Comparison of ENCODE assay signal across 11 cellular contexts in the genomic region with DNA sequence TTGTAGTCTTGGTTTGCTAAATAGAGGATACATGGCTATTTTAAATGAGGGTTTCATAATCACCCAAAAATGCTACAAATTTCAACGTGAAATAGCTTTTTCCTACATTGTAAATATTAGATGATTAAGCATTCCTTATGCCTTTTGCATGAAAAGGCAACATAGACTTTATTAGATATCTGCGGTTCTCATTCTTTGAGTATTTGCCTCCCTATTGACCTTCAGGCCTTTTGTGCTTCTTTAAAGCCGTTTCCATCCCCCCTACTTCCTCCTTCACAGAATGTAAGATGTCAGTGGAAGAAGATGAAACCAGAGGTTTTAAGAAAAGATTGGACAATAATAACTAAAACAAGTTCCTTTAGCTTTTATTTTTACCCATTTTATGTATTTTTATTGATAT.
DNase-seq lines count a peak whose midpoint lies in the region; ATAC-seq lines count a peak whose summit lies in the region.
"Had no signal": no experiment of that assay in that cellular context is flagged by ENCODE, and none has a peak within 500 bp of the region (broad histone marks: within the 10 kb centered on the region; RNA-seq: fewer than 3 reads in every experiment).

No MANE protein-coding gene starts in this region.

- no peak overlapping the region for H3K4me3 ChIP-seq in Karpas-422 (ENCODE audit: low read length)
- H3K4me3 ChIP-seq: lung, SJSA1 had no signal

- H3K9me2 ChIP-seq in Karpas-422 (replicated peaks; ENCODE audit: insufficient read depth, low read length), result no peaks in the 10 kb centered on the region

- H4K20me1 ChIP-seq in Karpas-422 (ENCODE audit: insufficient read depth, low read depth, low read length), result no peaks in the 10 kb centered on the region

- peak overlapping the region; percentile 22 for H2AFZ ChIP-seq in Karpas-422 (ENCODE audit: low read length)

- peak overlapping the region; percentile 86 to 90 for H3K27ac Mint-ChIP-seq in natural killer cell treated with Interleukin-12 subunit alpha and Interleukin-12 subunit beta and Interleukin-15 and Interleukin-18, amount 100 ng/mL, for 72 hours

- H3K4me3 Mint-ChIP-seq in natural killer cell treated with Interleukin-12 subunit alpha and Interleukin-12 subunit beta and Interleukin-15 and Interleukin-18, amount 100 ng/mL, for 72 hours, result peak overlapping the region; percentile 76

- H3K36me3 Mint-ChIP-seq in natural killer cell treated with Interleukin-12 subunit alpha and Interleukin-12 subunit beta and Interleukin-15 and Interleukin-18, amount 100 ng/mL, for 72 hours, result peaks cover 13% of the 10 kb centered on the region

- peaks cover 29 to 58% of the 10 kb centered on the region in 2 donors for H3K4me1 Mint-ChIP-seq in natural killer cell treated with Interleukin-12 subunit alpha and Interleukin-12 subunit beta and Interleukin-15 and Interleukin-18, amount 100 ng/mL, for 72 hours (ENCODE audit: low read depth in 2 of 2)

- H3K27ac ChIP-seq in Karpas-422 (ENCODE audit: low read length), result no peak overlapping the region
- H3K27ac ChIP-seq: SJSA1 had no signal

- no peaks in the 10 kb centered on the region for H3K9me3 ChIP-seq in Karpas-422 (ENCODE audit: low read length)
- H3K9me3 ChIP-seq: SJSA1 had no signal

- ATAC-seq in natural killer cell treated with Interleukin-12 subunit alpha and Interleukin-12 subunit beta and Interleukin-15 and Interleukin-18, amount 100 ng/mL, for 72 hours, result no peak
- no peak for ATAC-seq in HG02938 (IDR thresholded peaks at IDR 0.05; ENCODE audit: unreplicated experiment)
- ATAC-seq: HepG2 had no signal

- H3K9me3 Mint-ChIP-seq in natural killer cell treated with Interleukin-12 subunit alpha and Interleukin-12 subunit beta and Interleukin-15 and Interleukin-18, amount 100 ng/mL, for 72 hours, result peaks cover 4% of the 10 kb centered on the region

- no peaks in the 10 kb centered on the region for H3K27me3 Mint-ChIP-seq in natural killer cell treated with Interleukin-12 subunit alpha and Interleukin-12 subunit beta and Interleukin-15 and Interleukin-18, amount 100 ng/mL, for 72 hours

- H3K36me3 ChIP-seq in Karpas-422 (ENCODE audit: insufficient read depth, low read length), result no peaks in the 10 kb centered on the region
- H3K36me3 ChIP-seq: SJSA1 had no signal

- no peaks in the 10 kb centered on the region; the same call in 1 of the 2 replicates for H3K4me1 ChIP-seq in Karpas-422 (ENCODE audit: low read length)

- no peaks in the 10 kb centered on the region for H3K27me3 ChIP-seq in Karpas-422 (ENCODE audit: low read length)
- H3K27me3 ChIP-seq: SJSA1 had no signal

- H3K79me2 ChIP-seq in Karpas-422 (ENCODE audit: low read length), result no peaks in the 10 kb centered on the region

- H3K9ac ChIP-seq in Karpas-422 (ENCODE audit: low read length), result no peak overlapping the region

- no peak overlapping the region for H3K4me2 ChIP-seq in Karpas-422 (ENCODE audit: low read depth, low read length, poor library complexity, severe bottlenecking)

- DNase-seq in SIG-M5 treated with dmso at 0.1 percent for 504 hours (lab: John Stamatoyannopoulos, UW; ENCODE audit: unreplicated experiment) (peak; percentile 12), SIG-M5 (lab: John Stamatoyannopoulos, UW) (no peak), Karpas-422 (no peak), amniotic epithelial cell (ENCODE audit: low read depth) (peak; percentile 80), superior temporal gyrus (ENCODE audit: extremely low spot score) (no peak), UCSD-AML1 (lab: John Stamatoyannopoulos, UW; ENCODE audit: unreplicated experiment) (no peak)
- no peak for DNase-seq in natural killer cell treated with Interleukin-12 subunit alpha and Interleukin-12 subunit beta and Interleukin-15 and Interleukin-18, amount 100 ng/mL, for 72 hours (ENCODE audit: low spot score)

Comparison
In these comparisons a context has a peak if more than half of its experiments do, and no peak if none do; other contexts are left out.
1. DNase-seq: peak in SIG-M5 treated with dmso at 0.1 percent for 504 hours (single experiment) and amniotic epithelial cell (single experiment); none in SIG-M5 (single experiment), Karpas-422 (single experiment), natural killer cell treated with Interleukin-12 subunit alpha and Interleukin-12 subunit beta and Interleukin-15 and Interleukin-18, amount 100 ng/mL, for 72 hours (single experiment), superior temporal gyrus (single experiment) and UCSD-AML1 (single experiment).